ENCODE assay signal across 7 cellular contexts in genomic region chrX:12901486-12901885, GRCh38. TPM values are rescaled to one million over a fixed set of nuclear protein-coding genes. Genes with fewer than 3 reads are reported as not detected.
DNase-seq lines count a peak whose midpoint lies in the region; ATAC-seq and TF ChIP-seq lines count a peak whose summit lies in the region.

No MANE protein-coding gene starts in this region.

- DNase-seq in adipocyte (ENCODE audit: low read depth) (peak; percentile 70), left ventricle myocardium superior (peak; percentile 51), smooth muscle cell (lab: John Stamatoyannopoulos, UW; ENCODE audit: unreplicated experiment) (peak; percentile 2)

- no peaks in the 10 kb centered on the region for H3K36me3 ChIP-seq in SU-DHL-6 (ENCODE audit: low read length)
- no peaks in the 10 kb centered on the region for H3K36me3 ChIP-seq in adipocyte (ENCODE audit: control insufficient read depth, insufficient read depth, low read length, severe bottlenecking)
- no peaks in the 10 kb centered on the region for H3K36me3 ChIP-seq in smooth muscle cell (ENCODE audit: low read depth)

- H3K9ac ChIP-seq in SU-DHL-6 (ENCODE audit: low read length) = no peak overlapping the region
- H3K9ac ChIP-seq in adipocyte (ENCODE audit: low read length) = no peak overlapping the region
- no peak overlapping the region for H3K9ac ChIP-seq in smooth muscle cell (ENCODE audit: low read depth)

- H2AFZ ChIP-seq in SU-DHL-6 (ENCODE audit: low read depth, low read length, severe bottlenecking) (no peak overlapping the region), smooth muscle cell (ENCODE audit: low read depth) (no peak overlapping the region)

- TF ChIP-seq RAD21 in Ishikawa (IDR thresholded peaks at IDR 0.05; ENCODE audit: low read depth) = peak; percentile 60

- H3K27ac ChIP-seq in SU-DHL-6 (ENCODE audit: low read depth, low read length) = no peak overlapping the region
- H3K27ac ChIP-seq in smooth muscle cell (ENCODE audit: low read depth) = no peak overlapping the region

- no peaks in the 10 kb centered on the region for H3K9me2 ChIP-seq in SU-DHL-6 (replicated peaks; ENCODE audit: insufficient read depth, low read length)

- no peak overlapping the region for H3K4me2 ChIP-seq in SU-DHL-6 (ENCODE audit: low read depth, low read length, poor library complexity, severe bottlenecking)
- H3K4me2 ChIP-seq in smooth muscle cell = no peak overlapping the region

- TF ChIP-seq CTCF in GM12873 (IDR thresholded peaks at IDR 0.05; ENCODE audit: insufficient read depth, low read depth, low read length, missing control alignments) = peak; percentile 66
- peak; percentile 53 for TF ChIP-seq CTCF in SU-DHL-6 (IDR thresholded peaks at IDR 0.05; ENCODE audit: insufficient read depth, low read length, poor library complexity, severe bottlenecking)
- peak; percentile 68 for TF ChIP-seq CTCF in smooth muscle cell (IDR thresholded peaks at IDR 0.05; ENCODE audit: borderline replicate concordance, insufficient read depth, poor library complexity, severe bottlenecking)

- peaks cover 8% of the 10 kb centered on the region for H3K4me1 ChIP-seq in adipocyte (ENCODE audit: control insufficient read depth, insufficient read depth, low read length)
- H3K4me1 ChIP-seq in smooth muscle cell (ENCODE audit: low read depth) = no peaks in the 10 kb centered on the region

- intact Hi-C loops in left ventricle myocardium superior (cut with micrococcal nuclease) = no loop called here

- no peak overlapping the region for H3K4me3 ChIP-seq in SU-DHL-6 (ENCODE audit: insufficient read depth, low read length, poor library complexity, severe bottlenecking)
- H3K4me3 ChIP-seq in adipocyte (ENCODE audit: low read length) = no peak overlapping the region
- no peak overlapping the region for H3K4me3 ChIP-seq in smooth muscle cell

- no peak for ATAC-seq in left ventricle myocardium superior
- no peak for ATAC-seq in HG02642 (IDR thresholded peaks at IDR 0.05; ENCODE audit: poor library complexity, unreplicated experiment)

- H3F3A ChIP-seq in SU-DHL-6 (ENCODE audit: insufficient read depth) (no peaks in the 10 kb centered on the region), smooth muscle cell (ENCODE audit: low read depth) (no peaks in the 10 kb centered on the region)

- 33% methylated on average over 10 of the region's 10 CpGs for WGBS in smooth muscle cell (ENCODE audit: low lambda C conversion rate)

- H3K79me2 ChIP-seq in SU-DHL-6 (ENCODE audit: insufficient read depth, low read length) = no peaks in the 10 kb centered on the region
- no peaks in the 10 kb centered on the region for H3K79me2 ChIP-seq in smooth muscle cell (ENCODE audit: low read depth)

- TF ChIP-seq EP300 in Ishikawa (IDR thresholded peaks at IDR 0.05; ENCODE audit: borderline replicate concordance) = no peak

- H3K27me3 ChIP-seq in SU-DHL-6 (ENCODE audit: low read length) (no peaks in the 10 kb centered on the region), adipocyte (replicated peaks; ENCODE audit: control insufficient read depth, insufficient read depth, low read length) (peaks cover 31% of the 10 kb centered on the region), smooth muscle cell (ENCODE audit: low read depth) (no peaks in the 10 kb centered on the region)

- H4K20me1 ChIP-seq in SU-DHL-6 (ENCODE audit: low read depth, low read length) (no peaks in the 10 kb centered on the region), smooth muscle cell (ENCODE audit: low read depth) (no peaks in the 10 kb centered on the region)

- H3K9me3 ChIP-seq in SU-DHL-6 (ENCODE audit: insufficient read depth, low read length) (no peaks in the 10 kb centered on the region), adipocyte (ENCODE audit: control insufficient read depth, low read length) (no peaks in the 10 kb centered on the region), smooth muscle cell (replicated peaks; ENCODE audit: low read depth) (no peaks in the 10 kb centered on the region)

TF ChIP-seq in Ishikawa, 13 proteins besides CTCF, POLR2A, EP300 and RAD21:
- TF ChIP-seq TAF1 (IDR thresholded peaks at IDR 0.05; ENCODE audit: low read depth) = no peak
- 0 out of 2 replicates have a peak, but pooled peaks have one; percentile 34 for TF ChIP-seq MAX (IDR thresholded peaks at IDR 0.05)

RNA-seq across cellular contexts. Expression of gene TLR8, which starts 4.9 kb away (rescaled TPM):
- total RNA-seq in left ventricle myocardium superior (1.4 TPM), smooth muscle cell (not detected in 2 replicates)
- polyA plus RNA-seq in smooth muscle cell = not detected in 2 replicates

RNA-seq across cellular contexts. Expression of gene TLR7, which starts 34.6 kb away (rescaled TPM):
- total RNA-seq in left ventricle myocardium superior = 0.67 TPM
- 0.27 TPM in 1 of 2 replicates, not detected in the other for total RNA-seq in smooth muscle cell
- not detected in 2 replicates for polyA plus RNA-seq in smooth muscle cell

Comparison
In these comparisons a context has a peak if more than half of its experiments do, and no peak if none do; other contexts are left out.
1. DNase-seq: peak in every context shown above with its lines; median percentile 70 in adipocyte; 51 in left ventricle myocardium superior; 2 in smooth muscle cell.